ENCODE assay signal across 8 cellular contexts in genomic region chr9:101791938-101792337, GRCh38. TPM values are rescaled to one million over a fixed set of nuclear protein-coding genes. Genes with fewer than 3 reads are reported as not detected.
DNase-seq lines count a peak whose midpoint lies in the region; ATAC-seq lines count a peak whose summit lies in the region.

No MANE protein-coding gene starts in this region.

- no peaks in the 10 kb centered on the region for H3K9me3 Mint-ChIP-seq in activated naive CD8-positive, alpha-beta T cell treated with anti-CD3 and anti-CD28 coated beads for 36 hours
- H3K9me3 Mint-ChIP-seq in immature natural killer cell = peaks cover 0 to 5% (median 2%) of the 10 kb centered on the region in 6 donors

- peak; percentile 61 for ATAC-seq in GM21576 (IDR thresholded peaks at IDR 0.05; ENCODE audit: unreplicated experiment)

- DNase-seq in COLO829 (ENCODE audit: low spot score) = peak; percentile 50
- DNase-seq in NCI-H2029 (lab: John Stamatoyannopoulos, UW) = peak; percentile 2
- peak; percentile 7 for DNase-seq in activated naive CD8-positive, alpha-beta T cell treated with anti-CD3 and anti-CD28 coated beads for 36 hours
- peak; percentile 1 to 36 for DNase-seq in lung microvascular endothelial cell (ENCODE audit: low read depth in 2 of 2)
- no peak for DNase-seq in SKM-1 (lab: John Stamatoyannopoulos, UW; ENCODE audit: unreplicated experiment)
- no peak for DNase-seq in immature natural killer cell
- DNase-seq in DMS79 (lab: John Stamatoyannopoulos, UW) = no peak

- no peaks in the 10 kb centered on the region for H3K27me3 Mint-ChIP-seq in activated naive CD8-positive, alpha-beta T cell treated with anti-CD3 and anti-CD28 coated beads for 36 hours
- H3K27me3 Mint-ChIP-seq in immature natural killer cell (ENCODE audit: low read depth in 3 of 3) = no peaks in the 10 kb centered on the region

- H3K4me3 Mint-ChIP-seq in activated naive CD8-positive, alpha-beta T cell treated with anti-CD3 and anti-CD28 coated beads for 36 hours = no peak overlapping the region
- H3K4me3 Mint-ChIP-seq in immature natural killer cell = no peak overlapping the region

- no peaks in the 10 kb centered on the region for H3K36me3 Mint-ChIP-seq in activated naive CD8-positive, alpha-beta T cell treated with anti-CD3 and anti-CD28 coated beads for 36 hours
- H3K36me3 Mint-ChIP-seq in immature natural killer cell = no peaks in the 10 kb centered on the region

- no peaks in the 10 kb centered on the region for H3K4me1 Mint-ChIP-seq in activated naive CD8-positive, alpha-beta T cell treated with anti-CD3 and anti-CD28 coated beads for 36 hours
- H3K4me1 Mint-ChIP-seq in immature natural killer cell = no peaks in the 10 kb centered on the region

- H3K27ac Mint-ChIP-seq in activated naive CD8-positive, alpha-beta T cell treated with anti-CD3 and anti-CD28 coated beads for 36 hours = no peak overlapping the region
- no peak overlapping the region for H3K27ac Mint-ChIP-seq in immature natural killer cell

RNA-seq across cellular contexts. Expression of gene GRIN3A, which starts 53.5 kb away (rescaled TPM):
- total RNA-seq in activated naive CD8-positive, alpha-beta T cell treated with anti-CD3 and anti-CD28 coated beads for 36 hours = not detected
- total RNA-seq in lung microvascular endothelial cell = not detected in 2 replicates
- polyA plus RNA-seq in immature natural killer cell = under 1 TPM in 1 of 3 donors, not detected in 2; 0.02 TPM

Comparison
In these comparisons a context has a peak if more than half of its experiments do, and no peak if none do; other contexts are left out.
1. DNase-seq: peak in COLO829 (single experiment), NCI-H2029 (single experiment), activated naive CD8-positive, alpha-beta T cell treated with anti-CD3 and anti-CD28 coated beads for 36 hours (single experiment) and lung microvascular endothelial cell (2 of 2); none in SKM-1 (single experiment), immature natural killer cell (0 of 3) and DMS79 (single experiment).